ENCODE assay signal across 1 cellular context in the genomic region with DNA sequence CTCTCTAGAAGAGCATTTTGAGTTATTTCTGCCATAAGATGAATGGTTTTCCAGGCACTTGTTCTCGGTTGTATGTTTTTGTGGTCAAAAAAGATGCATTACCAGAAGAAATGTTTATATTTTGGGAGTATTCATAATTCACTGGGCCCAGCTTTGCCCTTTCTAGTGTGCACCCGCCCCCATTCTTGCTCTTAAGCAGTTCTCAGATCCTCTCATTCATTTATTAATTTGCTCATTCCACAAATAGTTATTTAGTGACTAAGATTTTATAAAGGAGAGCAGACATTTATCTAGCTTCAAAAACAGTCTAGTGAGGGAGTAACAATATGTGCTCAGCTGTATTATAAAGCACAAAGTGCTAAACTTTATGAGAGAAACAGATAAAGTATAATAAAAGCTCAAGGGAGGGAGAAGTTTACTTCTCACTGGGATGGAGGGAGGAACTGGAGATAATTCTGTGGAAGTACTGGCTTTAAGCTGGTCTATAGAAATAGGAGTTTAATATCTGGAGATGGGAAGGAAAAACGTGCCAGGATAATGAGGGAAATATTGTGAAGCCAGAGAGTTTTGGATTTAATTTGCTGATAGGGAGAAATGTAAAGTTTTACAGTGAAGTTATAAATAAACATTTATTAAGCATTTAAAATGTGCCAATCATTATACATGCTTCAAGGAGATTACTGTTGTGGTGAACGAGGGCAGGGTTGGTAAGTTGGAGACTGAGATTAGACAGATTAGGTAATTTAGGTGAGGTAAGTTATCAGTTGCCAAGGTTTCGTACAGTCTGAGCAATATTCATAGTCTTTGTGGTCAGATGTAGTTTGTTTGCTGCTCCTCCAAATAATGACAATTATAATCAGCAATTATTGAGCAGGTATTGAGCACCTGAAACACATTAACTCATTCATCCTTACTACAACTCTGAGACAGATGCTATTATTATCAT.
TF ChIP-seq lines count a peak whose summit lies in the region.

No MANE protein-coding gene starts in this region.

TF ChIP-seq in GM12878, 131 proteins besides CTCF, POLR2A, EP300 and RAD21 (continued from another document and continues in another):
- TF ChIP-seq REST (IDR thresholded peaks at IDR 0.05; ENCODE audit: low read depth, low read length) (no peak), SUZ12 (IDR thresholded peaks at IDR 0.05; ENCODE audit: unreplicated experiment) (no peak), RELA (IDR thresholded peaks at IDR 0.05; ENCODE audit: borderline replicate concordance, partially characterized antibody) (no peak), TCF3 (IDR thresholded peaks at IDR 0.05; ENCODE audit: borderline replicate concordance, insufficient read depth, low read depth, low read length) (no peak), SMAD5 (IDR thresholded peaks at IDR 0.05; ENCODE audit: low read depth) (no peak), FOXM1 (IDR thresholded peaks at IDR 0.05; ENCODE audit: low read depth, low read length) (peak; percentile 29; the same call in 1 of the 2 replicates), YY1 (IDR thresholded peaks at IDR 0.05; ENCODE audit: low read depth, low read length) (no peak), DPF2 (IDR thresholded peaks at IDR 0.05) (0 out of 2 replicates have a peak, but pooled peaks have one; percentile 16), GATAD2B (conservative IDR thresholded peaks at IDR 0.05; ENCODE audit: low read depth) (no peak), IRF4 (IDR thresholded peaks at IDR 0.05; ENCODE audit: low read depth, low read length) (no peak), ZZZ3 (IDR thresholded peaks at IDR 0.05; ENCODE audit: control insufficient read depth, insufficient read length, low read depth) (no peak), CREM (IDR thresholded peaks at IDR 0.05; ENCODE audit: low read depth) (peak; percentile 54; the same call in 1 of the 2 replicates), SMAD1 (IDR thresholded peaks at IDR 0.05; ENCODE audit: low read depth, partially characterized antibody) (no peak), JUNB (IDR thresholded peaks at IDR 0.05) (peak; percentile 85), YBX1 (IDR thresholded peaks at IDR 0.05) (no peak), ESRRA (IDR thresholded peaks at IDR 0.05; ENCODE audit: low read length) (no peak), EGR1 (IDR thresholded peaks at IDR 0.05; ENCODE audit: borderline replicate concordance in 1 of 2, low read depth in 2 of 2, low read length in 2 of 2) (no peak), TARDBP (IDR thresholded peaks at IDR 0.05; ENCODE audit: borderline replicate concordance) (no peak), ATF2 (IDR thresholded peaks at IDR 0.05; ENCODE audit: low read length) (peak; percentile 53; the same call in 1 of the 2 replicates), MYB (IDR thresholded peaks at IDR 0.05; ENCODE audit: borderline replicate concordance, low read depth, low read length) (no peak), RBBP5 (conservative IDR thresholded peaks at IDR 0.05) (no peak), SMC3 (IDR thresholded peaks at IDR 0.05; ENCODE audit: borderline replicate concordance, low read length) (no peak), ZNF274 (IDR thresholded peaks at IDR 0.05; ENCODE audit: insufficient read depth, insufficient read length) (no peak), ASH2L (IDR thresholded peaks at IDR 0.05; ENCODE audit: borderline replicate concordance, low read depth) (0 out of 2 replicates have a peak, but pooled peaks have one; percentile 53), FOXK2 (IDR thresholded peaks at IDR 0.05) (no peak), CBX3 (IDR thresholded peaks at IDR 0.05; ENCODE audit: borderline replicate concordance, low read depth) (no peak), NFIC (IDR thresholded peaks at IDR 0.05; ENCODE audit: low read depth, low read length) (peak; percentile 73; the same call in 1 of the 2 replicates), ZBTB40 (IDR thresholded peaks at IDR 0.05; ENCODE audit: borderline replicate concordance) (no peak), RFX5 (IDR thresholded peaks at IDR 0.05; ENCODE audit: low read depth, low read length) (no peak), WRNIP1 (IDR thresholded peaks at IDR 0.05; ENCODE audit: borderline replicate concordance, low read depth, low read length) (no peak), CBFB (IDR thresholded peaks at IDR 0.05; ENCODE audit: low read depth) (peak; percentile 60; the same call in 1 of the 2 replicates), KAT2A (conservative IDR thresholded peaks at IDR 0.05; ENCODE audit: control insufficient read depth, low read depth, low read length) (no peak), SREBF2 (IDR thresholded peaks at IDR 0.05; ENCODE audit: low read length) (no peak), KDM1A (IDR thresholded peaks at IDR 0.05; ENCODE audit: borderline replicate concordance) (no peak), BRCA1 (IDR thresholded peaks at IDR 0.05; ENCODE audit: low read depth, low read length) (no peak), MTA2 (IDR thresholded peaks at IDR 0.05; ENCODE audit: low read depth) (peak; percentile 75), CHD1 (IDR thresholded peaks at IDR 0.05; ENCODE audit: low read depth, low read length) (no peak), ZNF24 (IDR thresholded peaks at IDR 0.05) (no peak)
- TF ChIP-seq, protein P1, sequence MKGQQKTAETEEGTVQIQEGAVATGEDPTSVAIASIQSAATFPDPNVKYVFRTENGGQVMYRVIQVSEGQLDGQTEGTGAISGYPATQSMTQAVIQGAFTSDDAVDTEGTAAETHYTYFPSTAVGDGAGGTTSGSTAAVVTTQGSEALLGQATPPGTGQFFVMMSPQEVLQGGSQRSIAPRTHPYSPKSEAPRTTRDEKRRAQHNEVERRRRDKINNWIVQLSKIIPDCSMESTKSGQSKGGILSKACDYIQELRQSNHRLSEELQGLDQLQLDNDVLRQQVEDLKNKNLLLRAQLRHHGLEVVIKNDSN (IDR thresholded peaks at IDR 0.05; ENCODE audit: borderline replicate concordance, extremely low read length, insufficient read depth, low read depth, low read length), result no peak
- TF ChIP-seq, protein P2, sequence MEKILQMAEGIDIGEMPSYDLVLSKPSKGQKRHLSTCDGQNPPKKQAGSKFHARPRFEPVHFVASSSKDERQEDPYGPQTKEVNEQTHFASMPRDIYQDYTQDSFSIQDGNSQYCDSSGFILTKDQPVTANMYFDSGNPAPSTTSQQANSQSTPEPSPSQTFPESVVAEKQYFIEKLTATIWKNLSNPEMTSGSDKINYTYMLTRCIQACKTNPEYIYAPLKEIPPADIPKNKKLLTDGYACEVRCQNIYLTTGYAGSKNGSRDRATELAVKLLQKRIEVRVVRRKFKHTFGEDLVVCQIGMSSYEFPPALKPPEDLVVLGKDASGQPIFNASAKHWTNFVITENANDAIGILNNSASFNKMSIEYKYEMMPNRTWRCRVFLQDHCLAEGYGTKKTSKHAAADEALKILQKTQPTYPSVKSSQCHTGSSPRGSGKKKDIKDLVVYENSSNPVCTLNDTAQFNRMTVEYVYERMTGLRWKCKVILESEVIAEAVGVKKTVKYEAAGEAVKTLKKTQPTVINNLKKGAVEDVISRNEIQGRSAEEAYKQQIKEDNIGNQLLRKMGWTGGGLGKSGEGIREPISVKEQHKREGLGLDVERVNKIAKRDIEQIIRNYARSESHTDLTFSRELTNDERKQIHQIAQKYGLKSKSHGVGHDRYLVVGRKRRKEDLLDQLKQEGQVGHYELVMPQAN (conservative IDR thresholded peaks at IDR 0.05), result no peak
- TF ChIP-seq, protein P3, sequence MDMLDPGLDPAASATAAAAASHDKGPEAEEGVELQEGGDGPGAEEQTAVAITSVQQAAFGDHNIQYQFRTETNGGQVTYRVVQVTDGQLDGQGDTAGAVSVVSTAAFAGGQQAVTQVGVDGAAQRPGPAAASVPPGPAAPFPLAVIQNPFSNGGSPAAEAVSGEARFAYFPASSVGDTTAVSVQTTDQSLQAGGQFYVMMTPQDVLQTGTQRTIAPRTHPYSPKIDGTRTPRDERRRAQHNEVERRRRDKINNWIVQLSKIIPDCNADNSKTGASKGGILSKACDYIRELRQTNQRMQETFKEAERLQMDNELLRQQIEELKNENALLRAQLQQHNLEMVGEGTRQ (IDR thresholded peaks at IDR 0.05; ENCODE audit: borderline replicate concordance, low read depth, low read length), result no peak
- TF ChIP-seq, protein P4, sequence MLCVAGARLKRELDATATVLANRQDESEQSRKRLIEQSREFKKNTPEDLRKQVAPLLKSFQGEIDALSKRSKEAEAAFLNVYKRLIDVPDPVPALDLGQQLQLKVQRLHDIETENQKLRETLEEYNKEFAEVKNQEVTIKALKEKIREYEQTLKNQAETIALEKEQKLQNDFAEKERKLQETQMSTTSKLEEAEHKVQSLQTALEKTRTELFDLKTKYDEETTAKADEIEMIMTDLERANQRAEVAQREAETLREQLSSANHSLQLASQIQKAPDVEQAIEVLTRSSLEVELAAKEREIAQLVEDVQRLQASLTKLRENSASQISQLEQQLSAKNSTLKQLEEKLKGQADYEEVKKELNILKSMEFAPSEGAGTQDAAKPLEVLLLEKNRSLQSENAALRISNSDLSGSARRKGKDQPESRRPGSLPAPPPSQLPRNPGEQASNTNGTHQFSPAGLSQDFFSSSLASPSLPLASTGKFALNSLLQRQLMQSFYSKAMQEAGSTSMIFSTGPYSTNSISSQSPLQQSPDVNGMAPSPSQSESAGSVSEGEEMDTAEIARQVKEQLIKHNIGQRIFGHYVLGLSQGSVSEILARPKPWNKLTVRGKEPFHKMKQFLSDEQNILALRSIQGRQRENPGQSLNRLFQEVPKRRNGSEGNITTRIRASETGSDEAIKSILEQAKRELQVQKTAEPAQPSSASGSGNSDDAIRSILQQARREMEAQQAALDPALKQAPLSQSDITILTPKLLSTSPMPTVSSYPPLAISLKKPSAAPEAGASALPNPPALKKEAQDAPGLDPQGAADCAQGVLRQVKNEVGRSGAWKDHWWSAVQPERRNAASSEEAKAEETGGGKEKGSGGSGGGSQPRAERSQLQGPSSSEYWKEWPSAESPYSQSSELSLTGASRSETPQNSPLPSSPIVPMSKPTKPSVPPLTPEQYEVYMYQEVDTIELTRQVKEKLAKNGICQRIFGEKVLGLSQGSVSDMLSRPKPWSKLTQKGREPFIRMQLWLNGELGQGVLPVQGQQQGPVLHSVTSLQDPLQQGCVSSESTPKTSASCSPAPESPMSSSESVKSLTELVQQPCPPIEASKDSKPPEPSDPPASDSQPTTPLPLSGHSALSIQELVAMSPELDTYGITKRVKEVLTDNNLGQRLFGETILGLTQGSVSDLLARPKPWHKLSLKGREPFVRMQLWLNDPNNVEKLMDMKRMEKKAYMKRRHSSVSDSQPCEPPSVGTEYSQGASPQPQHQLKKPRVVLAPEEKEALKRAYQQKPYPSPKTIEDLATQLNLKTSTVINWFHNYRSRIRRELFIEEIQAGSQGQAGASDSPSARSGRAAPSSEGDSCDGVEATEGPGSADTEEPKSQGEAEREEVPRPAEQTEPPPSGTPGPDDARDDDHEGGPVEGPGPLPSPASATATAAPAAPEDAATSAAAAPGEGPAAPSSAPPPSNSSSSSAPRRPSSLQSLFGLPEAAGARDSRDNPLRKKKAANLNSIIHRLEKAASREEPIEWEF (IDR thresholded peaks at IDR 0.05; ENCODE audit: insufficient replicate concordance, low read depth, low read length), result no peak
